Comparison of ENCODE assay signal across 23 cellular contexts in the genomic region with DNA sequence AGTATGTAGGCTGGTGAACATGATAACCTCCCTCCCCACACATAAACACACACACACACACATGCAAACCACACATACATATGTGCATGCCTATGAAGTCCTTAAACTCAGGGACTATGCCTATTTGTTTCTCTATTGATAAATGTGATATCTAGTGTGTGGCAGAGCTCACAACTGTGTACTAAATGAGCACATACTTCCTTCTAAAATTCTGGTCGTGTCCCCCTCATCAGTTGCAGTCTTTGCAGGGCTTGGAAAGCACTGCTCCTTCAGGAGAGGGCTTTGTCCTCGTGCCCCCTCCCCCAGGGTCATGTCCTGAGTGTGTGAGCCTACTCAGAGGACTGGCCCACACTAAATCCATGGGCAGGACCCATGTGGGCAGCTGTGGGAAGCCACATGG.
"Had no signal": no experiment of that assay in that cellular context is flagged by ENCODE, and none has a peak within 500 bp of the region (broad histone marks: within the 10 kb centered on the region; RNA-seq: fewer than 3 reads in every experiment).

No MANE protein-coding gene starts in this region.

- H3K4me3 Mint-ChIP-seq: dendritic cell treated with granulocyte-macrophage colony-stimulating factor and Interleukin-4, amounts not matched to agents 40 ng/mL and 50 ng/mL, for 4 days; effector memory CD8-positive, alpha-beta T cell; endodermal cell; mesothelial cell of epicardium had no signal

- H3K9me3 Mint-ChIP-seq: dendritic cell treated with granulocyte-macrophage colony-stimulating factor and Interleukin-4, amounts not matched to agents 40 ng/mL and 50 ng/mL, for 4 days; effector memory CD8-positive, alpha-beta T cell; endodermal cell; mesothelial cell of epicardium had no signal

- DNase-seq: colonic mucosa; cortex of kidney; effector CD8-positive, alpha-beta T cell; effector memory CD8-positive, alpha-beta T cell; endodermal cell; erythroblast; esophagus squamous epithelium; foreskin fibroblast; foreskin melanocyte; gastrocnemius medialis; glutamatergic neuron; head of caudate nucleus; heart right ventricle; hippocampal formation; left cardiac atrium; left lung; left ventricle myocardium superior; lower lobe of right lung; mesenchymal stem cell; mucosa of descending colon had no signal

- H3K27me3 Mint-ChIP-seq: effector memory CD8-positive, alpha-beta T cell had no signal

- H3K36me3 Mint-ChIP-seq: mesothelial cell of epicardium had no signal

- ATAC-seq: effector memory CD8-positive, alpha-beta T cell; esophagus mucosa; gastrocnemius medialis; left cardiac atrium; left lung; lower lobe of right lung; mucosa of descending colon had no signal

- H3K4me1 Mint-ChIP-seq: endodermal cell, mesothelial cell of epicardium had no signal

- H3K27ac Mint-ChIP-seq: dendritic cell treated with granulocyte-macrophage colony-stimulating factor and Interleukin-4, amounts not matched to agents 40 ng/mL and 50 ng/mL, for 4 days; endodermal cell; mesothelial cell of epicardium had no signal
